Comparison of ENCODE assay signal across 14 cellular contexts in genomic region chr20:32111287-32111686, GRCh38. TPM values are rescaled to one million over a fixed set of nuclear protein-coding genes. Genes with fewer than 3 reads are reported as not detected.
A peak's percentile ranks its signal among the peaks of the same experiment; 100 is the strongest.
DNase-seq lines count a peak whose midpoint lies in the region; FAIRE-seq and TF ChIP-seq lines count a peak whose summit lies in the region.
"Had no signal": no experiment of that assay in that cellular context is flagged by ENCODE, and none has a peak within 500 bp of the region (broad histone marks: within the 10 kb centered on the region; RNA-seq: fewer than 3 reads in every experiment).

No MANE protein-coding gene starts in this region.

- FAIRE-seq in small intestine (lab: Jason Lieb, UNC), result no peak

- H3K4me2 ChIP-seq in PC-9 (peak overlapping the region; percentile 98), hepatocyte (peak overlapping the region; percentile 75)

- BruUV-seq in PC-9 (replicated peaks; lab: Mats Ljungman, UMichigan), result no TSS peak

- H3K4me3 ChIP-seq in PC-9, result peak overlapping the region; percentile 74; the same call in 1 of the 2 replicates
- H3K4me3 ChIP-seq in hepatocyte, result no peak overlapping the region
- H3K4me3 ChIP-seq in small intestine (ENCODE audit: low read depth in 1 of 2, low read length in 2 of 2), result no peak overlapping the region

- DNase-seq in activated T-cell treated with anti-CD3 and anti-CD28 coated beads, Interleukin-2, amount 50 U/mL, for 24 hours, result no peak
- no peak for DNase-seq in activated T-cell treated with anti-CD3 and anti-CD28 coated beads, Interleukin-2, amount 50 U/mL, for 1 hour
- DNase-seq in PC-9, result no peak
- no peak for DNase-seq in hepatocyte (ENCODE audit: low spot score)
- peak; percentile 32 for DNase-seq in small intestine
- DNase-seq in NCI-H226, result no peak
- no peak for DNase-seq in OCI-M2 (lab: John Stamatoyannopoulos, UW; ENCODE audit: unreplicated experiment)
- no peak for DNase-seq in NCI-H2196 (lab: John Stamatoyannopoulos, UW; ENCODE audit: unreplicated experiment)
- DNase-seq: erythroblast, H9, NCI-H2107 had no signal

- 78% methylated on average over 2 of the region's 2 CpGs for WGBS in hepatocyte (ENCODE audit: low lambda C conversion rate, missing lambda C conversion rate)
- 41 to 64% (median 63%) methylated on average over 2 of the region's 2 CpGs for WGBS in small intestine, 3 donors

- intact Hi-C loops in PC-9 (cut with micrococcal nuclease; ENCODE audit: unreplicated experiment), result no loop called here

- H3K4me3 Mint-ChIP-seq in activated T-cell treated with anti-CD3 and anti-CD28 coated beads, Interleukin-2, amount 50 U/mL, for 24 hours, result peak overlapping the region; percentile 88

- H3K4me1 Mint-ChIP-seq in activated T-cell treated with anti-CD3 and anti-CD28 coated beads, Interleukin-2, amount 50 U/mL, for 24 hours (ENCODE audit: low read depth), result peaks cover 50% of the 10 kb centered on the region

- TF ChIP-seq CTCF in PC-9 (conservative IDR thresholded peaks at IDR 0.05), result no peak
- TF ChIP-seq CTCF in hepatocyte (IDR thresholded peaks at IDR 0.05; ENCODE audit: poor library complexity), result no peak

- no peaks in the 10 kb centered on the region for H3K27me3 Mint-ChIP-seq in activated T-cell treated with anti-CD3 and anti-CD28 coated beads, Interleukin-2, amount 50 U/mL, for 24 hours

- no peaks in the 10 kb centered on the region for H3K9me3 Mint-ChIP-seq in activated T-cell treated with anti-CD3 and anti-CD28 coated beads, Interleukin-2, amount 50 U/mL, for 24 hours
- H3K9me3 Mint-ChIP-seq: H9; T-helper 2 cell treated with Interferon-gamma antibody and Interleukin-4, amounts not matched to agents 5 μg/mL and 100 μg/mL, for 36 hours had no signal

- POLR2A ChIA-PET in PC-9 (lab: Charles Lee; ENCODE audit: unreplicated experiment), result no interaction called here

- H3K27ac Mint-ChIP-seq in activated T-cell treated with anti-CD3 and anti-CD28 coated beads, Interleukin-2, amount 50 U/mL, for 24 hours, result peak overlapping the region; percentile 100

- peaks cover 4% of the 10 kb centered on the region; the same call in 1 of the 2 replicates for H3K9me3 ChIP-seq in PC-9 (ENCODE audit: insufficient read depth, low read depth)
- H3K9me3 ChIP-seq in hepatocyte (ENCODE audit: low read depth), result no peaks in the 10 kb centered on the region
- H3K9me3 ChIP-seq in small intestine (ENCODE audit: control insufficient read depth, low read depth), result no peaks in the 10 kb centered on the region
- H3K9me3 ChIP-seq: vagina had no signal

- H3K4me1 ChIP-seq in PC-9 (replicated peaks; ENCODE audit: insufficient read depth) (peaks cover 9% of the 10 kb centered on the region), hepatocyte (ENCODE audit: insufficient read depth) (peaks cover 20% of the 10 kb centered on the region), small intestine (ENCODE audit: control insufficient read depth in 2 of 2, insufficient read depth in 1 of 2, low read depth in 1 of 2, low read length in 1 of 2) (peaks cover 5 to 13% of the 10 kb centered on the region in 2 donors)

- H3F3A ChIP-seq in PC-9 (ENCODE audit: insufficient read depth, low read depth), result 0 out of 2 replicates have a peak, but pooled peaks cover under 1% of the 10 kb centered on the region

- H3K27ac ChIP-seq in PC-9, result no peak overlapping the region
- peak overlapping the region; percentile 98 for H3K27ac ChIP-seq in hepatocyte
- peak overlapping the region in 1 of 2 donors; percentile 73 for H3K27ac ChIP-seq in small intestine (ENCODE audit: low read depth in 1 of 2, low read length in 1 of 2)
- H3K27ac ChIP-seq: vagina had no signal

- CTCF ChIA-PET in PC-9 (lab: Charles Lee), result no interaction called here

- H3K79me2 ChIP-seq in PC-9 (ENCODE audit: low read depth) (peaks cover 63% of the 10 kb centered on the region), hepatocyte (peaks cover 66% of the 10 kb centered on the region)

- H3K9me2 ChIP-seq in PC-9 (ENCODE audit: insufficient read depth) (no peaks in the 10 kb centered on the region), hepatocyte (replicated peaks; ENCODE audit: insufficient read depth) (no peaks in the 10 kb centered on the region)

- peaks cover 50% of the 10 kb centered on the region for H3K36me3 Mint-ChIP-seq in activated T-cell treated with anti-CD3 and anti-CD28 coated beads, Interleukin-2, amount 50 U/mL, for 24 hours (ENCODE audit: low read depth)

- H3K36me3 ChIP-seq in PC-9 (ENCODE audit: low read depth) (no peaks in the 10 kb centered on the region), hepatocyte (replicated peaks; ENCODE audit: insufficient read depth, low read depth) (no peaks in the 10 kb centered on the region), small intestine (ENCODE audit: control insufficient read depth in 2 of 2, insufficient read depth in 2 of 2, low read length in 2 of 2) (no peaks in the 10 kb centered on the region)
- H3K36me3 ChIP-seq: vagina had no signal

- H3K27me3 ChIP-seq in PC-9 (ENCODE audit: insufficient read depth, low read depth) (no peaks in the 10 kb centered on the region), hepatocyte (no peaks in the 10 kb centered on the region), small intestine (ENCODE audit: control insufficient read depth in 2 of 2, insufficient read depth in 2 of 2, low read length in 2 of 2) (no peaks in the 10 kb centered on the region)
- H3K27me3 ChIP-seq: vagina had no signal

- peaks cover 22% of the 10 kb centered on the region for H4K20me1 ChIP-seq in PC-9 (ENCODE audit: insufficient read depth)
- H4K20me1 ChIP-seq in hepatocyte (ENCODE audit: insufficient read depth, poor library complexity, severe bottlenecking), result peaks cover 36% of the 10 kb centered on the region

- no peak overlapping the region for H2AFZ ChIP-seq in PC-9
- H2AFZ ChIP-seq in hepatocyte, result no peak overlapping the region

RNA-seq across cellular contexts. Expression of gene TM9SF4, which starts 1.8 kb away (rescaled TPM):
- total RNA-seq in PC-9 (2021), result 58.4 and 67.8 TPM in 2 replicates
- total RNA-seq in hepatocyte, result 65.3 and 72.3 TPM in 2 replicates
- 86.4 and 87.3 TPM in 2 replicates for polyA plus RNA-seq in hepatocyte
- 10 to 100 TPM; 10.5 to 27.4 (median 13.0) TPM for polyA plus RNA-seq in small intestine

RNA-seq across cellular contexts. Expression of gene HCK, which starts 59.2 kb away (rescaled TPM):
- total RNA-seq in PC-9 (2021) (not detected in 2 replicates), hepatocyte (0.44 and 2.2 TPM in 2 replicates)
- polyA plus RNA-seq in hepatocyte (0.54 and 0.90 TPM in 2 replicates), small intestine (10 to 100 TPM; 10.1 to 34.0 (median 11.8) TPM)
- total RNA-seq: Daoy had no signal
